In the genomic region with DNA sequence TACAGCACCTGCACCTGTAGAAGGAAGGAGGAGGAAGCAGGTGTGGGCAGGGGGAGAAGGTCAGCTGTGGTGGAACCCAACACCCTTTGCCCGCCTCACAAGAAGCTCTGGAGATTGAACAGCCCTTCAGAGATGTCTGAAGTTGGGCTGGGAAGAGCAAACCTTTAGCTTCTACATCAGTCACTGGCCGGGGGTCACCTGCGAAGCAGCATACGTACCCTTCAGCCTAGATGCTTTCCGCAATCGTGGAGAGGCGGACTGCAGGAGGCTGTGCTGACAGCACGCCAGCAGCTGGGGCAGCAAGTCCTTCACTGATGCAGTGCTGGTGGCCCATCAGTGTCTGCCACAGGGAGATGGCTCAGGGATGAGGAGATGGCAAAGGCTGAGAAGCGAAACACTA, we compare ENCODE assay signal across 21 cellular contexts. TPM values are rescaled to one million over a fixed set of nuclear protein-coding genes. Genes with fewer than 3 reads are reported as not detected.
"Had no signal": no experiment of that assay in that cellular context is flagged by ENCODE, and none has a peak within 500 bp of the region (broad histone marks: within the 10 kb centered on the region; RNA-seq: fewer than 3 reads in every experiment).

No MANE protein-coding gene starts in this region.

- DNase-seq: activated CD4-positive, alpha-beta memory T cell treated with anti-CD3 and anti-CD28 coated beads for 36 hours; activated T-cell treated with anti-CD3 and anti-CD28 coated beads for 4 hours; amniotic stem cell; effector CD8-positive, alpha-beta T cell; esophagus squamous epithelium; heart right ventricle; left ventricle myocardium superior; sigmoid colon; stimulated activated CD4-positive, alpha-beta T cell treated with anti-CD3 and anti-CD28 coated beads, Interleukin-4, amount 100 ng/mL, for 24 hours; upper lobe of right lung; WERI-Rb-1 had no signal

- H3K36me3 Mint-ChIP-seq: activated CD4-positive, alpha-beta memory T cell treated with anti-CD3 and anti-CD28 coated beads for 36 hours; stimulated activated memory B cell treated with anti-CD40 and anti-IgM and Interleukin-4, amounts not matched to agents 10 μg/mL and 1 μg/mL and 100 μg/mL, for 72 hours had no signal

- ATAC-seq: activated naive CD4-positive, alpha-beta T cell treated with anti-CD3 and anti-CD28 coated beads, Interleukin-2, amount 50 U/mL, for 72 hours; heart right ventricle; left ventricle myocardium superior; stimulated activated memory B cell treated with anti-CD40 and anti-IgM and Interleukin-4, amounts not matched to agents 10 μg/mL and 1 μg/mL and 100 μg/mL, for 72 hours; upper lobe of right lung had no signal

- H3K27ac Mint-ChIP-seq: activated CD4-positive, alpha-beta memory T cell treated with anti-CD3 and anti-CD28 coated beads for 36 hours; activated naive CD4-positive, alpha-beta T cell treated with anti-CD3 and anti-CD28 coated beads, Interleukin-2, amount 50 U/mL, for 72 hours; dendritic cell treated with granulocyte-macrophage colony-stimulating factor and Interleukin-4, amounts not matched to agents 40 ng/mL and 50 ng/mL, for 4 days; stimulated activated memory B cell treated with anti-CD40 and anti-IgM and Interleukin-4, amounts not matched to agents 10 μg/mL and 1 μg/mL and 100 μg/mL, for 72 hours had no signal

- H3K9me3 Mint-ChIP-seq: activated CD4-positive, alpha-beta memory T cell treated with anti-CD3 and anti-CD28 coated beads for 36 hours; activated naive CD4-positive, alpha-beta T cell treated with anti-CD3 and anti-CD28 coated beads, Interleukin-2, amount 50 U/mL, for 72 hours; dendritic cell treated with granulocyte-macrophage colony-stimulating factor and Interleukin-4, amounts not matched to agents 40 ng/mL and 50 ng/mL, for 4 days had no signal

- H3K4me3 Mint-ChIP-seq: activated CD4-positive, alpha-beta memory T cell treated with anti-CD3 and anti-CD28 coated beads for 36 hours; dendritic cell treated with granulocyte-macrophage colony-stimulating factor and Interleukin-4, amounts not matched to agents 40 ng/mL and 50 ng/mL, for 4 days; stimulated activated memory B cell treated with anti-CD40 and anti-IgM and Interleukin-4, amounts not matched to agents 10 μg/mL and 1 μg/mL and 100 μg/mL, for 72 hours had no signal

RNA-seq across cellular contexts. Expression of gene HS3ST3B1, which starts 5.2 kb away (rescaled TPM):
- total RNA-seq: endothelial cell of umbilical vein had no signal

RNA-seq across cellular contexts. Expression of gene CDRT15, which starts 59.0 kb away (rescaled TPM):
- total RNA-seq: activated CD4-positive, alpha-beta memory T cell treated with anti-CD3 and anti-CD28 coated beads for 36 hours; activated naive CD4-positive, alpha-beta T cell treated with anti-CD3 and anti-CD28 coated beads, Interleukin-2, amount 50 U/mL, for 72 hours; cardiac muscle cell; chondrocyte; endothelial cell of umbilical vein; esophagus squamous epithelium; heart right ventricle; left ventricle myocardium superior; myocyte; renal cortical epithelial cell; sigmoid colon; T-helper 1 cell treated with Interleukin-12 subunit alpha and Interleukin-12 subunit beta and Interleukin-4 antibody, amounts not matched to agents 30 ng/mL and 1 ng/mL, for 36 hours; thoracic aorta; upper lobe of right lung had no signal
